13 cellular contexts compared by ENCODE assay signal in the genomic region with DNA sequence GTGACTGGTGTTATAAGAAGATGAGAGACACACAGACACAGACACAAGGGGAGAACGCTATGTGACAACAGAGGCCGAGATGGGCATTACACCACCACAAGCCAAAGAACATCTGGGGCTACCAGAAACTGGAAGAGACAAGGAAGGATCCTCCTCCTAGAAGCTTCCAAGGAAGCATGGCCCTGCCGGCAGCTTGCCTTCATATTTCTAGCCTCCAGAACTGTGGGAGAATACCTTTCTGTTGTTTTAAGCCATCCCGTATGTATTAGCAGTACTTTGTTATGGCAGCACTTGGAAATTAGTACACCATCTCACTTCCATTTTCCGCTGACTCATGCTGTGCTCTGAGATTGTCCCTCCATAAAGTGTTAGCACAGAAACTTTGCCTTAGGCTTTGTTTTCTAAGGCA. TPM values are rescaled to one million over a fixed set of nuclear protein-coding genes. Genes with fewer than 3 reads are reported as not detected.
DNase-seq lines count a peak whose midpoint lies in the region; ATAC-seq and TF ChIP-seq lines count a peak whose summit lies in the region.
"Had no signal": no experiment of that assay in that cellular context is flagged by ENCODE, and none has a peak within 500 bp of the region (broad histone marks: within the 10 kb centered on the region; RNA-seq: fewer than 3 reads in every experiment).

No MANE protein-coding gene starts in this region.

- TF ChIP-seq CTCF in BE2C (IDR thresholded peaks at IDR 0.05; ENCODE audit: low read depth, low read length) = peak; percentile 28; the same call in 1 of the 2 replicates
- TF ChIP-seq CTCF in GM23338 (conservative IDR thresholded peaks at IDR 0.05; ENCODE audit: low read depth in 2 of 2) = no peak
- no peak for TF ChIP-seq CTCF in fibroblast of pulmonary artery (IDR thresholded peaks at IDR 0.05; ENCODE audit: low read length, missing control alignments)

- H3K9me2 ChIP-seq in GM23338 (ENCODE audit: insufficient read depth) = peaks cover 3% of the 10 kb centered on the region; the same call in 1 of the 2 replicates

- no peaks in the 10 kb centered on the region for H3K4me1 Mint-ChIP-seq in GM23338

- no peaks in the 10 kb centered on the region for H3K27me3 ChIP-seq in BE2C
- H3K27me3 ChIP-seq in GM23338 (ENCODE audit: insufficient read depth) = no peaks in the 10 kb centered on the region

- H3K79me2 ChIP-seq in GM23338 (replicated peaks; ENCODE audit: insufficient read depth) = no peaks in the 10 kb centered on the region

- peak overlapping the region; percentile 91 for H2AFZ ChIP-seq in GM23338

- no peaks in the 10 kb centered on the region for H3K36me3 Mint-ChIP-seq in GM23338 (ENCODE audit: low read depth)

- H3K27ac ChIP-seq in GM23338 (ENCODE audit: low read depth) = no peak overlapping the region
- H3K27ac ChIP-seq: C4-2B had no signal

- H3K27ac Mint-ChIP-seq in GM23338 = no peak overlapping the region

- peaks cover 1% of the 10 kb centered on the region for H3K27me3 Mint-ChIP-seq in GM23338 (ENCODE audit: insufficient read depth, low read depth, poor library complexity)

- H3K9me3 Mint-ChIP-seq in GM23338 = no peaks in the 10 kb centered on the region

- H4K20me1 ChIP-seq in GM23338 (replicated peaks; ENCODE audit: insufficient read depth) = no peaks in the 10 kb centered on the region

- H3K4me3 ChIP-seq in BE2C (ENCODE audit: low read depth, low read length) (no peak overlapping the region), GM23338 (no peak overlapping the region), fibroblast of pulmonary artery (replicated peaks; ENCODE audit: low read depth, low read length) (no peak overlapping the region)

- peak; percentile 29; the same call in 2 of the 3 replicates for ATAC-seq in GM23338

- H3K4me3 Mint-ChIP-seq in GM23338 = no peak overlapping the region

- no peak overlapping the region for H3K4me2 ChIP-seq in GM23338

- no peak for DNase-seq in BE2C
- no peak for DNase-seq in GM23338 (ENCODE audit: low spot score)
- peak; percentile 40 for DNase-seq in RPMI8226
- peak; percentile 37 for DNase-seq in fibroblast of pulmonary artery (ENCODE audit: low read depth)
- DNase-seq in NCI-H2196 treated with DMSO at 0.1 percent for 48 hours (lab: John Stamatoyannopoulos, UW; ENCODE audit: unreplicated experiment) = no peak
- no peak for DNase-seq in NCI-H526 (lab: John Stamatoyannopoulos, UW)
- DNase-seq in activated CD4-positive, CD25-positive, alpha-beta regulatory T cell (lab: John Stamatoyannopoulos, UW) = no peak
- DNase-seq in HK-2 (ENCODE audit: unreplicated experiment) = no peak
- DNase-seq: activated CD4-positive, alpha-beta T cell treated with anti-CD3 and anti-CD28 coated beads, Interleukin-2, amount 50 U/mL, for 48 hours; activated naive CD4-positive, alpha-beta T cell; NCI-H524; stimulated activated naive CD4-positive, alpha-beta T cell had no signal

- H3K4me1 ChIP-seq in BE2C = peaks cover 6% of the 10 kb centered on the region; the same call in 1 of the 2 replicates
- no peaks in the 10 kb centered on the region; the same call in 1 of the 2 replicates for H3K4me1 ChIP-seq in GM23338 (ENCODE audit: insufficient read depth)

- H3K36me3 ChIP-seq in BE2C (no peaks in the 10 kb centered on the region), GM23338 (ENCODE audit: insufficient read depth) (no peaks in the 10 kb centered on the region)

- H3K9me3 ChIP-seq in BE2C = no peaks in the 10 kb centered on the region

- H3F3A ChIP-seq in GM23338 (replicated peaks; ENCODE audit: low read depth) = no peaks in the 10 kb centered on the region

TF ChIP-seq in GM23338, 12 proteins besides CTCF, POLR2A, EP300 and RAD21 (continues in another document):
- TF ChIP-seq, protein P1, sequence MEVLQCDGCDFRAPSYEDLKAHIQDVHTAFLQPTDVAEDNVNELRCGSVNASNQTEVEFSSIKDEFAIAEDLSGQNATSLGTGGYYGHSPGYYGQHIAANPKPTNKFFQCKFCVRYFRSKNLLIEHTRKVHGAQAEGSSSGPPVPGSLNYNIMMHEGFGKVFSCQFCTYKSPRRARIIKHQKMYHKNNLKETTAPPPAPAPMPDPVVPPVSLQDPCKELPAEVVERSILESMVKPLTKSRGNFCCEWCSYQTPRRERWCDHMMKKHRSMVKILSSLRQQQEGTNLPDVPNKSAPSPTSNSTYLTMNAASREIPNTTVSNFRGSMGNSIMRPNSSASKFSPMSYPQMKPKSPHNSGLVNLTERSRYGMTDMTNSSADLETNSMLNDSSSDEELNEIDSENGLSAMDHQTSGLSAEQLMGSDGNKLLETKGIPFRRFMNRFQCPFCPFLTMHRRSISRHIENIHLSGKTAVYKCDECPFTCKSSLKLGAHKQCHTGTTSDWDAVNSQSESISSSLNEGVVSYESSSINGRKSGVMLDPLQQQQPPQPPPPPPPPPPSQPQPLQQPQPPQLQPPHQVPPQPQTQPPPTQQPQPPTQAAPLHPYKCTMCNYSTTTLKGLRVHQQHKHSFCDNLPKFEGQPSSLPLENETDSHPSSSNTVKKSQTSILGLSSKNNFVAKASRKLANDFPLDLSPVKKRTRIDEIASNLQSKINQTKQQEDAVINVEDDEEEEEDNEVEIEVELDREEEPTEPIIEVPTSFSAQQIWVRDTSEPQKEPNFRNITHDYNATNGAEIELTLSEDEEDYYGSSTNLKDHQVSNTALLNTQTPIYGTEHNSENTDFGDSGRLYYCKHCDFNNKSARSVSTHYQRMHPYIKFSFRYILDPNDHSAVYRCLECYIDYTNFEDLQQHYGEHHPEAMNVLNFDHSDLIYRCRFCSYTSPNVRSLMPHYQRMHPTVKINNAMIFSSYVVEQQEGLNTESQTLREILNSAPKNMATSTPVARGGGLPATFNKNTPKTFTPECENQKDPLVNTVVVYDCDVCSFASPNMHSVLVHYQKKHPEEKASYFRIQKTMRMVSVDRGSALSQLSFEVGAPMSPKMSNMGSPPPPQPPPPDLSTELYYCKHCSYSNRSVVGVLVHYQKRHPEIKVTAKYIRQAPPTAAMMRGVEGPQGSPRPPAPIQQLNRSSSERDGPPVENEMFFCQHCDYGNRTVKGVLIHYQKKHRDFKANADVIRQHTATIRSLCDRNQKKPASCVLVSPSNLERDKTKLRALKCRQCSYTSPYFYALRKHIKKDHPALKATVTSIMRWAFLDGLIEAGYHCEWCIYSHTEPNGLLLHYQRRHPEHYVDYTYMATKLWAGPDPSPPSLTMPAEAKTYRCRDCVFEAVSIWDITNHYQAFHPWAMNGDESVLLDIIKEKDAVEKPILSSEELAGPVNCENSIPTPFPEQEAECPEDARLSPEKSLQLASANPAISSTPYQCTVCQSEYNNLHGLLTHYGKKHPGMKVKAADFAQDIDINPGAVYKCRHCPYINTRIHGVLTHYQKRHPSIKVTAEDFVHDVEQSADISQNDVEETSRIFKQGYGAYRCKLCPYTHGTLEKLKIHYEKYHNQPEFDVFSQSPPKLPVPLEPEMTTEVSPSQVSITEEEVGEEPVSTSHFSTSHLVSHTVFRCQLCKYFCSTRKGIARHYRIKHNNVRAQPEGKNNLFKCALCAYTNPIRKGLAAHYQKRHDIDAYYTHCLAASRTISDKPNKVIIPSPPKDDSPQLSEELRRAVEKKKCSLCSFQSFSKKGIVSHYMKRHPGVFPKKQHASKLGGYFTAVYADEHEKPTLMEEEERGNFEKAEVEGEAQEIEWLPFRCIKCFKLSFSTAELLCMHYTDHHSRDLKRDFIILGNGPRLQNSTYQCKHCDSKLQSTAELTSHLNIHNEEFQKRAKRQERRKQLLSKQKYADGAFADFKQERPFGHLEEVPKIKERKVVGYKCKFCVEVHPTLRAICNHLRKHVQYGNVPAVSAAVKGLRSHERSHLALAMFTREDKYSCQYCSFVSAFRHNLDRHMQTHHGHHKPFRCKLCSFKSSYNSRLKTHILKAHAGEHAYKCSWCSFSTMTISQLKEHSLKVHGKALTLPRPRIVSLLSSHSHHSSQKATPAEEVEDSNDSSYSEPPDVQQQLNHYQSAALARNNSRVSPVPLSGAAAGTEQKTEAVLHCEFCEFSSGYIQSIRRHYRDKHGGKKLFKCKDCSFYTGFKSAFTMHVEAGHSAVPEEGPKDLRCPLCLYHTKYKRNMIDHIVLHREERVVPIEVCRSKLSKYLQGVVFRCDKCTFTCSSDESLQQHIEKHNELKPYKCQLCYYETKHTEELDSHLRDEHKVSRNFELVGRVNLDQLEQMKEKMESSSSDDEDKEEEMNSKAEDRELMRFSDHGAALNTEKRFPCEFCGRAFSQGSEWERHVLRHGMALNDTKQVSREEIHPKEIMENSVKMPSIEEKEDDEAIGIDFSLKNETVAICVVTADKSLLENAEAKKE (CRISPR knock-in tag; IDR thresholded peaks at IDR 0.05) = no peak
- TF ChIP-seq STAT1 (IDR thresholded peaks at IDR 0.05; ENCODE audit: unreplicated experiment) (no peak), ZNF114 (CRISPR knock-in tag; IDR thresholded peaks at IDR 0.05) (no peak), POLR2AphosphoS5 (IDR thresholded peaks at IDR 0.05; ENCODE audit: low read depth) (no peak)
- TF ChIP-seq, protein P2, sequence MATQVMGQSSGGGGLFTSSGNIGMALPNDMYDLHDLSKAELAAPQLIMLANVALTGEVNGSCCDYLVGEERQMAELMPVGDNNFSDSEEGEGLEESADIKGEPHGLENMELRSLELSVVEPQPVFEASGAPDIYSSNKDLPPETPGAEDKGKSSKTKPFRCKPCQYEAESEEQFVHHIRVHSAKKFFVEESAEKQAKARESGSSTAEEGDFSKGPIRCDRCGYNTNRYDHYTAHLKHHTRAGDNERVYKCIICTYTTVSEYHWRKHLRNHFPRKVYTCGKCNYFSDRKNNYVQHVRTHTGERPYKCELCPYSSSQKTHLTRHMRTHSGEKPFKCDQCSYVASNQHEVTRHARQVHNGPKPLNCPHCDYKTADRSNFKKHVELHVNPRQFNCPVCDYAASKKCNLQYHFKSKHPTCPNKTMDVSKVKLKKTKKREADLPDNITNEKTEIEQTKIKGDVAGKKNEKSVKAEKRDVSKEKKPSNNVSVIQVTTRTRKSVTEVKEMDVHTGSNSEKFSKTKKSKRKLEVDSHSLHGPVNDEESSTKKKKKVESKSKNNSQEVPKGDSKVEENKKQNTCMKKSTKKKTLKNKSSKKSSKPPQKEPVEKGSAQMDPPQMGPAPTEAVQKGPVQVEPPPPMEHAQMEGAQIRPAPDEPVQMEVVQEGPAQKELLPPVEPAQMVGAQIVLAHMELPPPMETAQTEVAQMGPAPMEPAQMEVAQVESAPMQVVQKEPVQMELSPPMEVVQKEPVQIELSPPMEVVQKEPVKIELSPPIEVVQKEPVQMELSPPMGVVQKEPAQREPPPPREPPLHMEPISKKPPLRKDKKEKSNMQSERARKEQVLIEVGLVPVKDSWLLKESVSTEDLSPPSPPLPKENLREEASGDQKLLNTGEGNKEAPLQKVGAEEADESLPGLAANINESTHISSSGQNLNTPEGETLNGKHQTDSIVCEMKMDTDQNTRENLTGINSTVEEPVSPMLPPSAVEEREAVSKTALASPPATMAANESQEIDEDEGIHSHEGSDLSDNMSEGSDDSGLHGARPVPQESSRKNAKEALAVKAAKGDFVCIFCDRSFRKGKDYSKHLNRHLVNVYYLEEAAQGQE (IDR thresholded peaks at IDR 0.05; ENCODE audit: unreplicated experiment) = no peak

RNA-seq across cellular contexts. Expression of gene CA12, which starts 38.7 kb away (rescaled TPM):
- polyA plus RNA-seq in BE2C (2012; ENCODE audit: insufficient read depth, insufficient read length, low read depth) = 0.79 TPM
- 2.9 and 5.2 TPM in 2 replicates for total RNA-seq in GM23338 (2014; rRNA removed; shearing (Covaris generic))
- 2.7 and 2.9 TPM in 2 replicates for polyA plus RNA-seq in GM23338 (2016; fragmentation: Nextera tagmentation; extraction: Ambion mirVana)

Comparison
In these comparisons a context has a peak if more than half of its experiments do, and no peak if none do; other contexts are left out.
1. DNase-seq: peak in RPMI8226 (single experiment) and fibroblast of pulmonary artery (single experiment); none in BE2C (single experiment), GM23338 (single experiment), NCI-H2196 treated with DMSO at 0.1 percent for 48 hours (single experiment), NCI-H526 (0 of 2), activated CD4-positive, CD25-positive, alpha-beta regulatory T cell (0 of 4) and HK-2 (single experiment).